In the genomic region with DNA sequence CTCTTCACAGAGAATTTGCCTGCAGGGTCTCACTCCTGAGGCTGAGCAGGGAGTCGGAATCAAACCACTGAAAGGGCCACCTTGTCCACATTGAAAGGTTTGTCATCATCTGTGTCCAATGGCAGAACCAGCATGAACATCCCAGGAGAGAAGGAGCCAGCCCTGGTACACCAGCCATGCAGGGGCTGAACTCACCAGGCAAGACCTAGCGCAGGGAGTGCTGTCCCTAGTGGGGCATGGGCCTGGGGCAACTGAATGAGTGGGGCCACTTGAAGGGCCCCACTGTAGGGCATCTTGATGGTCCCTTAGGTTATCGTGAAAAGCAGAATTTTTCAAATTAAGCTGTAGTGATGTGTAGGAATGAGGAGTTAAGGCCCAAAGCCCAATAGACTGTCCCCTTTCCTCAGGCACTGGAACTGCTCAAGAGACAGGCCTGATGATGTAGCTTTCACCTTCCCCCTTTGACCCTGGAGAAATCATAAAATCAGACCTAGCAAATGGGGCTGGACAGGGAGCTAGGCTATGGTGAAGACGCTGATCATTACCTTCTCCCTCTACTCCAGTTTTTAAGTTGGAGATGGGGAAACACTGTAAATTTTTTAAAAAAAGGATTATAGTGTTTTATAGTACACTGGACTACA, we compare ENCODE assay signal across 26 cellular contexts. TPM values are rescaled to one million over a fixed set of nuclear protein-coding genes. Genes with fewer than 3 reads are reported as not detected.
A peak's percentile ranks its signal among the peaks of the same experiment; 100 is the strongest.
DNase-seq lines count a peak whose midpoint lies in the region; ATAC-seq, FAIRE-seq and TF ChIP-seq lines count a peak whose summit lies in the region.
"Had no signal": no experiment of that assay in that cellular context is flagged by ENCODE, and none has a peak within 500 bp of the region (broad histone marks: within the 10 kb centered on the region; RNA-seq: fewer than 3 reads in every experiment).

No MANE protein-coding gene starts in this region.

- FAIRE-seq in H1 (lab: Jason Lieb, UNC) = no peak
- FAIRE-seq: GM12891, GM18507, GM19239 had no signal

- H3K79me2 ChIP-seq in OCI-LY7 (ENCODE audit: insufficient read depth, low read depth, low read length) (no peaks in the 10 kb centered on the region), H1 (ENCODE audit: control insufficient read depth in 1 of 2, insufficient read depth in 2 of 2, low read length in 2 of 2) (no peaks in the 10 kb centered on the region), osteoblast (ENCODE audit: insufficient read depth, low read length) (no peaks in the 10 kb centered on the region), MM.1S (ENCODE audit: low read length) (no peaks in the 10 kb centered on the region)

- H3K27ac ChIP-seq in OCI-LY7 (ENCODE audit: low read depth, low read length, poor library complexity, severe bottlenecking) = no peak overlapping the region
- no peak overlapping the region for H3K27ac ChIP-seq in H1 (ENCODE audit: low read depth, low read length)
- no peak overlapping the region for H3K27ac ChIP-seq in osteoblast (ENCODE audit: low read depth, low read length)
- H3K27ac ChIP-seq in MM.1S (ENCODE audit: low read length) = no peak overlapping the region
- H3K27ac ChIP-seq: GM23248 had no signal

- H3K36me3 ChIP-seq in OCI-LY7 (ENCODE audit: insufficient read depth, low read length) (no peaks in the 10 kb centered on the region), H1 (ENCODE audit: control insufficient read depth in 2 of 4, insufficient read depth in 4 of 4, low read length in 3 of 4) (no peaks in the 10 kb centered on the region), osteoblast (ENCODE audit: insufficient read depth, low read length) (no peaks in the 10 kb centered on the region), MM.1S (replicated peaks; ENCODE audit: insufficient read depth, low read length) (no peaks in the 10 kb centered on the region)

- no peak overlapping the region for H2BK5ac ChIP-seq in H1 (ENCODE audit: low read depth, low read length)

- no peak overlapping the region for H3K23ac ChIP-seq in H1 (ENCODE audit: insufficient read length)

- H4K5ac ChIP-seq in H1 (ENCODE audit: insufficient read length, low read depth, low read length) = no peak overlapping the region

- H3K23me2 ChIP-seq in H1 (ENCODE audit: low read depth, low read length) = no peaks in the 10 kb centered on the region

- ATAC-seq in GM18520 (IDR thresholded peaks at IDR 0.05; ENCODE audit: unreplicated experiment) = no peak
- ATAC-seq: HCT116 had no signal

- CTCF ChIA-PET in OCI-LY7 (lab: Charles Lee; ENCODE audit: unreplicated experiment) (interaction anchor here (0.6 kb wide), 1 partner anchor 365 kb away, joined by 3 read pairs; no protein-coding TSS in a partner anchor), H1 (lab: Charles Lee; ENCODE audit: partially characterized antibody) (interaction anchor here (0.6 to 2.6 kb wide), 10 partner anchors 37 to 200 kb away, joined by 3 to 21 read pairs (median 4); partner anchors contain the start of gene CNRIP1)
- CTCF ChIA-PET in activated CD4-positive, alpha-beta T cell treated with anti-CD3 and anti-CD28 coated beads, Interleukin-2, amount 10 ng/mL, durations not matched to agents 7 days and 5 days (lab: Charles Lee) = interaction anchor here (0.7 to 1.9 kb wide), 2 partner anchors 85 to 107 kb away, joined by 3 to 7 read pairs; no protein-coding TSS in a partner anchor

- H2BK12ac ChIP-seq in H1 (ENCODE audit: low read depth, low read length) = no peak overlapping the region

- H2AK5ac ChIP-seq in H1 (ENCODE audit: low read depth, low read length) = no peak overlapping the region

- no peaks in the 10 kb centered on the region for H3K4me1 Mint-ChIP-seq in activated CD4-positive, alpha-beta T cell treated with anti-CD3 and anti-CD28 coated beads, Interleukin-2, amount 10 ng/mL, durations not matched to agents 7 days and 5 days
- H3K4me1 Mint-ChIP-seq in activated T-cell treated with anti-CD3 and anti-CD28 coated beads, Interleukin-2, amount 50 U/mL, for 24 hours (ENCODE audit: low read depth) = no peaks in the 10 kb centered on the region

- TF ChIP-seq EP300 in H1 (IDR thresholded peaks at IDR 0.05; ENCODE audit: borderline replicate concordance in 1 of 2, low read depth in 2 of 2, low read length in 2 of 2) = no peak

- TF ChIP-seq RAD21 in H1 (IDR thresholded peaks at IDR 0.05 in 1 of 2, conservative IDR thresholded peaks at IDR 0.05 in 1 of 2; ENCODE audit: low read depth in 2 of 2, low read length in 2 of 2) = no peak

- peaks cover 18% of the 10 kb centered on the region for H3K4me1 ChIP-seq in OCI-LY7 (ENCODE audit: insufficient read depth, low read length, poor library complexity, severe bottlenecking)
- H3K4me1 ChIP-seq in H1 (replicated peaks in 1 of 4; ENCODE audit: control insufficient read depth in 3 of 4, insufficient read depth in 4 of 4, low read length in 3 of 4) = no peaks in the 10 kb centered on the region; a peak in 1 of 7 replicates
- peaks cover 9% of the 10 kb centered on the region for H3K4me1 ChIP-seq in osteoblast (ENCODE audit: insufficient read depth, low read length)
- peaks cover 8% of the 10 kb centered on the region; the same call in 1 of the 2 replicates for H3K4me1 ChIP-seq in MM.1S (ENCODE audit: low read length)

- H4K20me1 ChIP-seq in OCI-LY7 (ENCODE audit: insufficient read depth, low read length) (no peaks in the 10 kb centered on the region), H1 (replicated peaks in 1 of 2; ENCODE audit: control insufficient read depth in 1 of 2, insufficient read depth in 2 of 2, low read length in 2 of 2) (no peaks in the 10 kb centered on the region), osteoblast (ENCODE audit: insufficient read depth, low read length) (no peaks in the 10 kb centered on the region), MM.1S (ENCODE audit: insufficient read depth, low read length) (no peaks in the 10 kb centered on the region)

- peaks cover 9% of the 10 kb centered on the region for H3K27me3 Mint-ChIP-seq in activated CD4-positive, alpha-beta T cell treated with anti-CD3 and anti-CD28 coated beads, Interleukin-2, amount 10 ng/mL, durations not matched to agents 7 days and 5 days
- H3K27me3 Mint-ChIP-seq in activated T-cell treated with anti-CD3 and anti-CD28 coated beads, Interleukin-2, amount 50 U/mL, for 24 hours = peaks cover 2% of the 10 kb centered on the region
- H3K27me3 Mint-ChIP-seq: CD4-positive, alpha-beta memory T cell had no signal

- no peak overlapping the region for H3K18ac ChIP-seq in H1 (ENCODE audit: extremely low read depth, low read length)

- H3K4me2 ChIP-seq in OCI-LY7 (ENCODE audit: low read length) = no peak overlapping the region
- H3K4me2 ChIP-seq in H1 (ENCODE audit: insufficient read depth in 1 of 2, low read depth in 2 of 2, low read length in 2 of 2) = no peak overlapping the region
- no peak overlapping the region for H3K4me2 ChIP-seq in osteoblast (ENCODE audit: insufficient read depth, low read length)
- H3K4me2 ChIP-seq in MM.1S (ENCODE audit: low read depth, low read length) = no peak overlapping the region

- H4K91ac ChIP-seq in H1 (replicated peaks; ENCODE audit: insufficient read length, low read length) = no peak overlapping the region

- no peak overlapping the region for H3K4me3 Mint-ChIP-seq in activated CD4-positive, alpha-beta T cell treated with anti-CD3 and anti-CD28 coated beads, Interleukin-2, amount 10 ng/mL, durations not matched to agents 7 days and 5 days
- no peak overlapping the region for H3K4me3 Mint-ChIP-seq in activated T-cell treated with anti-CD3 and anti-CD28 coated beads, Interleukin-2, amount 50 U/mL, for 24 hours
- H3K4me3 Mint-ChIP-seq: CD4-positive, alpha-beta memory T cell; H9 had no signal

- no peak overlapping the region for H3K9ac ChIP-seq in H1 (replicated peaks in 1 of 4; ENCODE audit: extremely low read depth in 1 of 4, low read depth in 3 of 4, low read length in 3 of 4)
- H3K9ac ChIP-seq in MM.1S (ENCODE audit: low read length) = no peak overlapping the region
- H3K9ac ChIP-seq: GM23248 had no signal

- POLR2A ChIA-PET in OCI-LY7 (lab: Charles Lee) = interaction anchor here (0.7 to 1.7 kb wide), 8 partner anchors 8 to 109 kb away, joined by 3 to 5 read pairs (median 4); partner anchors contain the start of gene PLEK
- POLR2A ChIA-PET in H1 (lab: Charles Lee; ENCODE audit: partially characterized antibody) = no interaction called here
- POLR2A ChIA-PET in activated CD4-positive, alpha-beta T cell treated with anti-CD3 and anti-CD28 coated beads, Interleukin-2, amount 10 ng/mL, durations not matched to agents 7 days and 5 days (lab: Charles Lee) = interaction anchor here (0.6 kb wide), 1 partner anchor 22 kb away, joined by 4 read pairs; no protein-coding TSS in a partner anchor

- no peaks in the 10 kb centered on the region for H3K9me3 Mint-ChIP-seq in activated CD4-positive, alpha-beta T cell treated with anti-CD3 and anti-CD28 coated beads, Interleukin-2, amount 10 ng/mL, durations not matched to agents 7 days and 5 days
- no peaks in the 10 kb centered on the region for H3K9me3 Mint-ChIP-seq in activated T-cell treated with anti-CD3 and anti-CD28 coated beads, Interleukin-2, amount 50 U/mL, for 24 hours
- H3K9me3 Mint-ChIP-seq: H9 had no signal

- no peaks in the 10 kb centered on the region for H3K79me1 ChIP-seq in H1 (ENCODE audit: low read depth, low read length)

- no peaks in the 10 kb centered on the region for H3K36me3 Mint-ChIP-seq in activated CD4-positive, alpha-beta T cell treated with anti-CD3 and anti-CD28 coated beads, Interleukin-2, amount 10 ng/mL, durations not matched to agents 7 days and 5 days (ENCODE audit: low read depth)
- no peaks in the 10 kb centered on the region for H3K36me3 Mint-ChIP-seq in activated T-cell treated with anti-CD3 and anti-CD28 coated beads, Interleukin-2, amount 50 U/mL, for 24 hours (ENCODE audit: low read depth)
- H3K36me3 Mint-ChIP-seq: CD4-positive, alpha-beta memory T cell had no signal

- no peak for DNase-seq in OCI-LY7 (ENCODE audit: low spot score)
- DNase-seq in H1 (ENCODE audit: low read depth in 1 of 2, low spot score in 2 of 2) = no peak
- DNase-seq in osteoblast (ENCODE audit: insufficient read length, low spot score, missing footprints) = peak; percentile 4
- no peak for DNase-seq in activated CD4-positive, alpha-beta T cell treated with anti-CD3 and anti-CD28 coated beads, Interleukin-2, amount 10 ng/mL, durations not matched to agents 7 days and 5 days
- no peak for DNase-seq in activated T-cell treated with anti-CD3 and anti-CD28 coated beads, Interleukin-2, amount 50 U/mL, for 24 hours
- no peak for DNase-seq in MM.1S
- DNase-seq: C1 segment of cervical spinal cord; Calu3; CD4-positive, alpha-beta memory T cell; COR-L47; DMS53; DMS79 treated with DMSO at 0.1 percent for 48 hours; GF-D8; GM23248; H9 had no signal

- no peak overlapping the region for H3K4ac ChIP-seq in H1 (replicated peaks; ENCODE audit: insufficient read length, low read depth, low read length)

- H3K9me3 ChIP-seq in OCI-LY7 (ENCODE audit: low read length) (no peaks in the 10 kb centered on the region), H1 (ENCODE audit: insufficient read depth in 2 of 2, low read depth in 1 of 2, low read length in 1 of 2) (no peaks in the 10 kb centered on the region; a peak in 1 of 4 replicates), osteoblast (ENCODE audit: low read depth, low read length) (no peaks in the 10 kb centered on the region), MM.1S (replicated peaks; ENCODE audit: insufficient read depth, low read length) (no peaks in the 10 kb centered on the region)

- H3K9me2 ChIP-seq in OCI-LY7 (ENCODE audit: insufficient read depth, low read length) = no peaks in the 10 kb centered on the region
- no peaks in the 10 kb centered on the region for H3K9me2 ChIP-seq in MM.1S (replicated peaks; ENCODE audit: insufficient read depth, low read length)

- no peak for TF ChIP-seq CTCF in OCI-LY7 (conservative IDR thresholded peaks at IDR 0.05; ENCODE audit: low read length)
- TF ChIP-seq CTCF in H1 (IDR thresholded peaks at IDR 0.05; ENCODE audit: control extremely low read depth in 1 of 3, insufficient read depth in 1 of 3, low read depth in 1 of 3, low read length in 3 of 3) = no peak
- TF ChIP-seq CTCF in osteoblast (IDR thresholded peaks at IDR 0.05; ENCODE audit: extremely low read depth, low read depth, low read length) = no peak
- no peak for TF ChIP-seq CTCF in MM.1S (IDR thresholded peaks at IDR 0.05; ENCODE audit: low read length)

- no peak overlapping the region for H3K27ac Mint-ChIP-seq in activated CD4-positive, alpha-beta T cell treated with anti-CD3 and anti-CD28 coated beads, Interleukin-2, amount 10 ng/mL, durations not matched to agents 7 days and 5 days
- H3K27ac Mint-ChIP-seq in activated T-cell treated with anti-CD3 and anti-CD28 coated beads, Interleukin-2, amount 50 U/mL, for 24 hours = no peak overlapping the region
- H3K27ac Mint-ChIP-seq: CD4-positive, alpha-beta memory T cell had no signal

- no peak overlapping the region for H4K8ac ChIP-seq in H1 (ENCODE audit: extremely low read depth, insufficient read depth, low read length)

- intact Hi-C loops in OCI-LY7 (cut with micrococcal nuclease; ENCODE audit: unreplicated experiment) = no loop called here

- no peaks in the 10 kb centered on the region for H3F3A ChIP-seq in MM.1S (ENCODE audit: insufficient read depth, low read length)

- WGBS in H1 (ENCODE audit: extremely low coverage in 1 of 2, insufficient coverage in 1 of 2, insufficient read length in 1 of 2, insufficient replicate concordance in 2 of 2, low coverage in 1 of 2, low lambda C conversion rate in 2 of 2, missing lambda C conversion rate in 1 of 2), 2 experiments = 92% methylated on average over 3 of the region's 4 CpGs; no CpG with 5 or more reads in 1 of the 2 experiments

- peak overlapping the region; percentile 88; the same call in 1 of the 2 replicates for H2AFZ ChIP-seq in OCI-LY7 (ENCODE audit: low read length)
- H2AFZ ChIP-seq in H1 (ENCODE audit: low read length) = 0 out of 2 replicates have a peak overlapping the region, but pooled peaks have one; percentile 8
- no peak overlapping the region for H2AFZ ChIP-seq in osteoblast (ENCODE audit: low read length)
- no peak overlapping the region for H2AFZ ChIP-seq in MM.1S (ENCODE audit: low read length)
- H2AFZ ChIP-seq: GM23248 had no signal

- TF ChIP-seq POLR2A in H1 (IDR thresholded peaks at IDR 0.05; ENCODE audit: control extremely low read depth in 1 of 2, low read depth in 2 of 2, low read length in 2 of 2) = no peak

- H3K27me3 ChIP-seq in H1 (replicated peaks in 1 of 4; ENCODE audit: control insufficient read depth in 3 of 4, extremely low read depth in 1 of 4, insufficient read depth in 3 of 4, low read length in 3 of 4) (no peaks in the 10 kb centered on the region), osteoblast (ENCODE audit: insufficient read depth, low read length) (no peaks in the 10 kb centered on the region), MM.1S (replicated peaks; ENCODE audit: insufficient read depth, low read length) (no peaks in the 10 kb centered on the region)

- no peak overlapping the region for H3K56ac ChIP-seq in H1 (replicated peaks; ENCODE audit: insufficient read length, low read depth, low read length)

- no peak overlapping the region for H2BK120ac ChIP-seq in H1 (replicated peaks; ENCODE audit: low read depth, low read length)

- H2BK15ac ChIP-seq in H1 (ENCODE audit: low read length) = no peak overlapping the region

- BruUV-seq in OCI-LY7 (replicated peaks; lab: Mats Ljungman, UMichigan) = no TSS peak

- no peak overlapping the region for H2BK20ac ChIP-seq in H1 (ENCODE audit: low read length)

- H3K14ac ChIP-seq in H1 (ENCODE audit: insufficient read length) = no peak overlapping the region

- H3K4me3 ChIP-seq in OCI-LY7 (ENCODE audit: low read depth, low read length, poor library complexity, severe bottlenecking) = no peak overlapping the region
- H3K4me3 ChIP-seq in H1 (ENCODE audit: extremely low read depth in 1 of 4, insufficient read depth in 2 of 4, low read depth in 3 of 4, low read length in 4 of 4) = no peak overlapping the region
- no peak overlapping the region for H3K4me3 ChIP-seq in osteoblast (ENCODE audit: insufficient read depth, low read length)
- no peak overlapping the region for H3K4me3 ChIP-seq in MM.1S (ENCODE audit: low read length)
- H3K4me3 ChIP-seq: GM23248 had no signal

RNA-seq across cellular contexts. Expression of gene PLEK, which starts 8.4 kb away (rescaled TPM):
- total RNA-seq in OCI-LY7 (2014; rRNA removed; shearing (Covaris generic)) = 20.8 and 27.3 TPM in 2 replicates
- total RNA-seq in OCI-LY7 (2022) (80.6 and 88.7 TPM in 2 replicates), osteoblast (0.36 TPM in 1 of 2 replicates, not detected in the other)
- total RNA-seq in H1 (2021; fragmentation: NEBNext Ultra II Directional; extraction: Animal tissue kit (Norgen Biotek cat#: 25700)) = not detected in 2 replicates
- polyA plus RNA-seq in H1 (2011; rRNA removed) = not detected in 2 replicates
- not detected for polyA plus RNA-seq in H1 (2011; cell fraction: cytosol; rRNA removed)
- polyA plus RNA-seq in H1 (2011; cell fraction: nucleus; rRNA removed) = not detected
- not detected in 4 replicates for polyA plus RNA-seq in H1 (2012, experiment 1 of 2)
- polyA plus RNA-seq in H1 (2012, experiment 2 of 2) = not detected
- not detected for polyA plus RNA-seq in H1 (2013, experiment 1 of 2)
- not detected for polyA plus RNA-seq in H1 (2013, experiment 2 of 2)
- not detected in 2 replicates for polyA minus RNA-seq in H1 (2011; rRNA and poly(A)+ RNA removed)
- polyA minus RNA-seq in H1 (2011; cell fraction: cytosol; rRNA and poly(A)+ RNA removed) = not detected
- polyA minus RNA-seq in H1 (2011; cell fraction: nucleus; rRNA and poly(A)+ RNA removed) = not detected
- under 1 TPM; 0.40 to 0.60 TPM for total RNA-seq in activated CD4-positive, alpha-beta T cell treated with anti-CD3 and anti-CD28 coated beads, Interleukin-2, amount 10 ng/mL, durations not matched to agents 7 days and 5 days
- total RNA-seq: A172, A673, Calu3, Daoy, G401, GM23248, H4, H9 had no signal
- polyA plus RNA-seq: BJ had no signal

RNA-seq across cellular contexts. Expression of gene CNRIP1, which starts 37.0 kb away (rescaled TPM):
- total RNA-seq in OCI-LY7 (2014; rRNA removed; shearing (Covaris generic)) = not detected in 2 replicates
- total RNA-seq in OCI-LY7 (2022) (not detected in 2 replicates), osteoblast (43.4 and 46.3 TPM in 2 replicates)
- total RNA-seq in H1 (2021; fragmentation: NEBNext Ultra II Directional; extraction: Animal tissue kit (Norgen Biotek cat#: 25700)) = 4.6 and 5.7 TPM in 2 replicates
- polyA plus RNA-seq in H1 (2011; rRNA removed) = 5.0 and 7.0 TPM in 2 replicates
- polyA plus RNA-seq in H1 (2011; cell fraction: cytosol; rRNA removed) = 5.7 TPM
- 2.4 TPM for polyA plus RNA-seq in H1 (2011; cell fraction: nucleus; rRNA removed)
- 4.1 to 5.5 TPM (median 5.0 TPM) in 4 replicates for polyA plus RNA-seq in H1 (2012, experiment 1 of 2)
- 3.1 TPM for polyA plus RNA-seq in H1 (2012, experiment 2 of 2)
- polyA plus RNA-seq in H1 (2013, experiment 1 of 2) = 5.1 TPM
- polyA plus RNA-seq in H1 (2013, experiment 2 of 2) = 5.2 TPM
- polyA minus RNA-seq in H1 (2011; rRNA and poly(A)+ RNA removed) = 3.4 and 3.5 TPM in 2 replicates
- polyA minus RNA-seq in H1 (2011; cell fraction: cytosol; rRNA and poly(A)+ RNA removed) = 3.7 TPM
- 2.6 TPM for polyA minus RNA-seq in H1 (2011; cell fraction: nucleus; rRNA and poly(A)+ RNA removed)
- total RNA-seq in activated CD4-positive, alpha-beta T cell treated with anti-CD3 and anti-CD28 coated beads, Interleukin-2, amount 10 ng/mL, durations not matched to agents 7 days and 5 days = not detected
- total RNA-seq: Calu3 had no signal
- polyA plus RNA-seq: CD4-positive, alpha-beta memory T cell had no signal

Comparison
In these comparisons a context has a peak if more than half of its experiments do, and no peak if none do; other contexts are left out.
1. H2AFZ ChIP-seq: peak in OCI-LY7 (single experiment) and H1 (single experiment); none in osteoblast (single experiment) and MM.1S (single experiment).
2. RNA of gene PLEK, which starts 8.4 kb away (total RNA-seq): 20.8 to 88.7 TPM in OCI-LY7; 0.40 to 0.60 TPM in activated CD4-positive, alpha-beta T cell treated with anti-CD3 and anti-CD28 coated beads, Interleukin-2, amount 10 ng/mL, durations not matched to agents 7 days and 5 days, 0.36 TPM in osteoblast and not detected in H1; every median in the first group is over 10 times any median in the second.